ENCODE assay signal across 9 cellular contexts in the genomic region with DNA sequence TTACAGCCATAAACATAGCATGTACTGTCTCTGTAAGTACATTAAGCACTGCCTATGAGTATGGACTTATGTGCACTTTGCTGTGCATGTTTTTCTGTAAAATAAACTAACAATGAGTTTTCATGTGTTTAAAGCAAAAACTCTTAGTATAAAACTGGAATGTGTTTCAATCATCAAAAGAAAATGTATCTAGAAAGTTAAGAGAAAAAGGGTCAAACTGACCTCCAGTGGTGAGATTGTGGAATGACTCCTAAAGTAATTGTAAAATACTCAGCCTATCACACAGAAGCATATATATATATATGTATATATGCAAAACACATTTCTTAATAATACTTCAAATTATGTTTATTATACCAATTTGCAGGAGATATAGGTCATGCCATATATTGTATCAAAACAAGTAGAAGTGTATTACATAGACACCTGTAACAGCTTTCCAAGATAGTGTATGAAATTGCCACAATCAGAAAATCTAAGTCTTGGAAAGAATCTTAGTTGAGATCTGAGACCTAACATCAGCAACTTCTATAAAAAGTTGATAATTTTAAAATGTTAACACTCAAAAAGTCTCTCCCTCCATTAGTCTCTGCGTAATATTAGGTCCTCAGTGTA.
A peak's percentile ranks its signal among the peaks of the same experiment; 100 is the strongest.
DNase-seq lines count a peak whose midpoint lies in the region; ATAC-seq and TF ChIP-seq lines count a peak whose summit lies in the region.
"Had no signal": no experiment of that assay in that cellular context is flagged by ENCODE, and none has a peak within 500 bp of the region (broad histone marks: within the 10 kb centered on the region; RNA-seq: fewer than 3 reads in every experiment).

No MANE protein-coding gene starts in this region.

- no peak overlapping the region for H3K27ac Mint-ChIP-seq in progenitor cell of endocrine pancreas
- H3K27ac Mint-ChIP-seq: activated naive CD4-positive, alpha-beta T cell treated with anti-CD3 and anti-CD28 coated beads, Interleukin-2, amount 50 U/mL, for 24 hours had no signal

- no peak for ATAC-seq in GM19467 (IDR thresholded peaks at IDR 0.05; ENCODE audit: unreplicated experiment)

- H3K27me3 Mint-ChIP-seq in progenitor cell of endocrine pancreas = peaks cover 3% of the 10 kb centered on the region

- H3K36me3 Mint-ChIP-seq in progenitor cell of endocrine pancreas (ENCODE audit: insufficient read depth) = no peaks in the 10 kb centered on the region
- H3K36me3 Mint-ChIP-seq: activated naive CD4-positive, alpha-beta T cell treated with anti-CD3 and anti-CD28 coated beads, Interleukin-2, amount 50 U/mL, for 24 hours had no signal

- peaks cover 2% of the 10 kb centered on the region for H3K9me3 Mint-ChIP-seq in progenitor cell of endocrine pancreas (ENCODE audit: low read depth)
- H3K9me3 Mint-ChIP-seq: activated naive CD4-positive, alpha-beta T cell treated with anti-CD3 and anti-CD28 coated beads, Interleukin-2, amount 50 U/mL, for 24 hours had no signal

- peak; percentile 72 for TF ChIP-seq CTCF in progenitor cell of endocrine pancreas (IDR thresholded peaks at IDR 0.05; ENCODE audit: unreplicated experiment)

- no peaks in the 10 kb centered on the region for H3K4me1 Mint-ChIP-seq in progenitor cell of endocrine pancreas (ENCODE audit: low read depth)
- H3K4me1 Mint-ChIP-seq: activated naive CD4-positive, alpha-beta T cell treated with anti-CD3 and anti-CD28 coated beads, Interleukin-2, amount 50 U/mL, for 24 hours had no signal

- H3K4me3 Mint-ChIP-seq in progenitor cell of endocrine pancreas (ENCODE audit: low read depth) = no peak overlapping the region
- H3K4me3 Mint-ChIP-seq: activated naive CD4-positive, alpha-beta T cell treated with anti-CD3 and anti-CD28 coated beads, Interleukin-2, amount 50 U/mL, for 24 hours had no signal

- peak; percentile 21 for DNase-seq in NCI-H510A treated with DMSO at 0.1 percent for 48 hours (lab: John Stamatoyannopoulos, UW)
- no peak for DNase-seq in NCI-H510A (lab: John Stamatoyannopoulos, UW)
- peak; percentile 2 for DNase-seq in NCI-H748 treated with DMSO at 0.1 percent for 48 hours (lab: John Stamatoyannopoulos, UW)
- peak; percentile 16 to 58 for DNase-seq in dermis microvascular lymphatic vessel endothelial cell (ENCODE audit: low read depth in 2 of 2)
- DNase-seq in progenitor cell of endocrine pancreas (ENCODE audit: low spot score, unreplicated experiment) = no peak
- DNase-seq in middle frontal gyrus (ENCODE audit: extremely low spot score, low spot score) = no peak
- DNase-seq in HuH-7 (ENCODE audit: low spot score) = no peak

Comparison
In these comparisons a context has a peak if more than half of its experiments do, and no peak if none do; other contexts are left out.
1. DNase-seq: peak in NCI-H510A treated with DMSO at 0.1 percent for 48 hours (single experiment), NCI-H748 treated with DMSO at 0.1 percent for 48 hours (single experiment) and dermis microvascular lymphatic vessel endothelial cell (2 of 2); none in NCI-H510A (single experiment), progenitor cell of endocrine pancreas (single experiment), middle frontal gyrus (single experiment) and HuH-7 (single experiment).